ENCODE assay signal across 22 cellular contexts in genomic region chr5:353599-354580, GRCh38. TPM values are rescaled to one million over a fixed set of nuclear protein-coding genes. Genes with fewer than 3 reads are reported as not detected.
DNase-seq lines count a peak whose midpoint lies in the region; ATAC-seq and TF ChIP-seq lines count a peak whose summit lies in the region.
"Had no signal": no experiment of that assay in that cellular context is flagged by ENCODE, and none has a peak within 500 bp of the region (broad histone marks: within the 10 kb centered on the region; RNA-seq: fewer than 3 reads in every experiment).

No MANE protein-coding gene starts in this region.

- H3K4me3 Mint-ChIP-seq in activated CD8-positive, alpha-beta memory T cell treated with anti-CD3 and anti-CD28 coated beads, Interleukin-2, amount 10 ng/mL, durations not matched to agents 7 days and 5 days = no peak overlapping the region
- H3K4me3 Mint-ChIP-seq: activated B cell treated with CpG ODN at 0.5 μM for 24 hours; activated CD4-positive, alpha-beta memory T cell treated with anti-CD3 and anti-CD28 coated beads, Interleukin-2, amount 10 ng/mL, durations not matched to agents 7 days and 5 days; activated T-cell treated with anti-CD3 and anti-CD28 coated beads, Interleukin-2, amount 50 U/mL, for 72 hours had no signal

- peaks cover 19% of the 10 kb centered on the region for H3K4me1 Mint-ChIP-seq in activated CD8-positive, alpha-beta memory T cell treated with anti-CD3 and anti-CD28 coated beads, Interleukin-2, amount 10 ng/mL, durations not matched to agents 7 days and 5 days
- H3K4me1 Mint-ChIP-seq: activated B cell treated with CpG ODN at 0.5 μM for 24 hours had no signal

- TF ChIP-seq CTCF in GM13976 (IDR thresholded peaks at IDR 0.05; ENCODE audit: borderline replicate concordance, control extremely low read depth, extremely low read depth, insufficient read depth, missing control alignments) = no peak

- no peak overlapping the region for H3K27ac Mint-ChIP-seq in activated CD8-positive, alpha-beta memory T cell treated with anti-CD3 and anti-CD28 coated beads, Interleukin-2, amount 10 ng/mL, durations not matched to agents 7 days and 5 days
- H3K27ac Mint-ChIP-seq: activated B cell treated with CpG ODN at 0.5 μM for 24 hours; activated CD4-positive, alpha-beta memory T cell treated with anti-CD3 and anti-CD28 coated beads, Interleukin-2, amount 10 ng/mL, durations not matched to agents 7 days and 5 days; activated T-cell treated with anti-CD3 and anti-CD28 coated beads, Interleukin-2, amount 50 U/mL, for 72 hours had no signal

- no peaks in the 10 kb centered on the region for H3K27me3 Mint-ChIP-seq in activated CD8-positive, alpha-beta memory T cell treated with anti-CD3 and anti-CD28 coated beads, Interleukin-2, amount 10 ng/mL, durations not matched to agents 7 days and 5 days
- H3K27me3 Mint-ChIP-seq: activated CD4-positive, alpha-beta memory T cell treated with anti-CD3 and anti-CD28 coated beads, Interleukin-2, amount 10 ng/mL, durations not matched to agents 7 days and 5 days had no signal

- in situ Hi-C loops in GM13976 (cut with MboI; ENCODE audit: low sequenced_read_pairs, unreplicated experiment) = no loop called here

- H3K36me3 Mint-ChIP-seq in activated CD8-positive, alpha-beta memory T cell treated with anti-CD3 and anti-CD28 coated beads, Interleukin-2, amount 10 ng/mL, durations not matched to agents 7 days and 5 days = peaks cover 34% of the 10 kb centered on the region

- CTCF ChIA-PET in activated CD8-positive, alpha-beta memory T cell treated with anti-CD3 and anti-CD28 coated beads, Interleukin-2, amount 10 ng/mL, durations not matched to agents 7 days and 5 days (lab: Charles Lee) = interaction anchor here (1.4 kb wide), 1 partner anchor 9 kb away, joined by 4 read pairs; no protein-coding TSS in a partner anchor

- H3K9me3 Mint-ChIP-seq in activated CD8-positive, alpha-beta memory T cell treated with anti-CD3 and anti-CD28 coated beads, Interleukin-2, amount 10 ng/mL, durations not matched to agents 7 days and 5 days (ENCODE audit: low read depth) = peaks cover 2% of the 10 kb centered on the region
- H3K9me3 Mint-ChIP-seq: activated B cell treated with CpG ODN at 0.5 μM for 24 hours; activated CD4-positive, alpha-beta memory T cell treated with anti-CD3 and anti-CD28 coated beads, Interleukin-2, amount 10 ng/mL, durations not matched to agents 7 days and 5 days had no signal

- peak; percentile 30 for DNase-seq in activated CD8-positive, alpha-beta memory T cell treated with anti-CD3 and anti-CD28 coated beads, Interleukin-2, amount 10 ng/mL, durations not matched to agents 7 days and 5 days
- DNase-seq in activated CD8-positive, alpha-beta memory T cell treated with anti-CD3 and anti-CD28 coated beads, Interleukin-2, amount 50 U/mL, for 48 hours = no peak
- DNase-seq in GM13976 (ENCODE audit: low spot score) (peak; percentile 29), retina (no peak), NCI-H446 (lab: John Stamatoyannopoulos, UW) (no peak), NCI-H2081 (lab: John Stamatoyannopoulos, UW) (no peak)
- DNase-seq in stimulated activated naive CD8-positive, alpha-beta T cell treated with anti-CD3 and anti-CD28 coated beads, Interleukin-15, Interleukin-2, amounts not matched to agents 100 U/mL and 50 U/mL, for 24 hours = no peak
- DNase-seq: activated B cell treated with CpG ODN at 0.5 μM for 24 hours; activated T-cell treated with anti-CD3 and anti-CD28 coated beads, Interleukin-2, amount 50 U/mL, for 72 hours; brain microvascular endothelial cell; C1 segment of cervical spinal cord; colonic mucosa; EL; NCI-H1417; NCI-H2107; NCI-H524; ovary; right cardiac atrium; stimulated activated CD4-positive, alpha-beta T cell treated with anti-CD3 and anti-CD28 coated beads, Interleukin-4, amount 100 ng/mL, for 4 hours; T-helper 9 cell had no signal

- ATAC-seq in activated CD8-positive, alpha-beta memory T cell treated with anti-CD3 and anti-CD28 coated beads, Interleukin-2, amount 10 ng/mL, durations not matched to agents 7 days and 5 days = no peak
- peak; percentile 15 for ATAC-seq in esophagus mucosa
- peak; percentile 13 for ATAC-seq in stimulated activated naive CD8-positive, alpha-beta T cell treated with anti-CD3 and anti-CD28 coated beads, Interleukin-15, Interleukin-2, amounts not matched to agents 100 U/mL and 50 U/mL, for 24 hours

RNA-seq across cellular contexts. Expression of gene AHRR, which starts 32.4 kb away (rescaled TPM):
- total RNA-seq in activated CD8-positive, alpha-beta memory T cell treated with anti-CD3 and anti-CD28 coated beads, Interleukin-2, amount 10 ng/mL, durations not matched to agents 7 days and 5 days = 10 to 100 TPM; 56.8 to 64.0 TPM
- 1.1 TPM for total RNA-seq in esophagus mucosa

Comparison
In these comparisons a context has a peak if more than half of its experiments do, and no peak if none do; other contexts are left out.
1. DNase-seq: peak in activated CD8-positive, alpha-beta memory T cell treated with anti-CD3 and anti-CD28 coated beads, Interleukin-2, amount 10 ng/mL, durations not matched to agents 7 days and 5 days (single experiment) and GM13976 (single experiment); none in activated CD8-positive, alpha-beta memory T cell treated with anti-CD3 and anti-CD28 coated beads, Interleukin-2, amount 50 U/mL, for 48 hours (single experiment), stimulated activated naive CD8-positive, alpha-beta T cell treated with anti-CD3 and anti-CD28 coated beads, Interleukin-15, Interleukin-2, amounts not matched to agents 100 U/mL and 50 U/mL, for 24 hours (single experiment), retina (single experiment), NCI-H446 (0 of 2) and NCI-H2081 (0 of 2).
2. RNA of gene AHRR, which starts 32.4 kb away (total RNA-seq): 56.8 to 64.0 TPM in activated CD8-positive, alpha-beta memory T cell treated with anti-CD3 and anti-CD28 coated beads, Interleukin-2, amount 10 ng/mL, durations not matched to agents 7 days and 5 days; 1.1 TPM in esophagus mucosa (single experiment); every median in the first group is over 10 times any median in the second.